In genomic region chr2:85541753-85542457, GRCh38 we compare ENCODE assay signal across 1 cellular context.
TF ChIP-seq lines count a peak whose summit lies in the region.

No MANE protein-coding gene starts in this region.

TF ChIP-seq in HCT116, 20 proteins besides CTCF, POLR2A, EP300 and RAD21 (continued from another document):
- TF ChIP-seq ZFX (IDR thresholded peaks at IDR 0.05) (no peak), ELF1 (IDR thresholded peaks at IDR 0.05; ENCODE audit: borderline replicate concordance, low read depth) (no peak), TCF7L2 (IDR thresholded peaks at IDR 0.05; ENCODE audit: borderline replicate concordance, extremely low read depth, insufficient read depth, insufficient read length) (no peak), FOSL1 (IDR thresholded peaks at IDR 0.05; ENCODE audit: low read depth) (no peak), MAX (IDR thresholded peaks at IDR 0.05) (no peak)
